In genomic region chr22:36197065-36197440, GRCh38 we compare ENCODE assay signal across 1 cellular context.
TF ChIP-seq lines count a peak whose summit lies in the region.

No MANE protein-coding gene starts in this region.

TF ChIP-seq in endothelial cell of umbilical vein, 7 proteins besides CTCF, POLR2A, EP300 and RAD21:
- TF ChIP-seq FOS (IDR thresholded peaks at IDR 0.05; ENCODE audit: borderline replicate concordance, insufficient read depth, low read length) (no peak), POLR2AphosphoS5 (IDR thresholded peaks at IDR 0.05; ENCODE audit: insufficient read depth, low read depth, low read length) (no peak)
TF ChIP-seq in endothelial cell of umbilical vein: peak in this region for 0.
